9 cellular contexts compared by ENCODE assay signal in genomic region chr6:2877057-2877882, GRCh38. TPM values are rescaled to one million over a fixed set of nuclear protein-coding genes. Genes with fewer than 3 reads are reported as not detected.
A peak's percentile ranks its signal among the peaks of the same experiment; 100 is the strongest.
DNase-seq lines count a peak whose midpoint lies in the region; ATAC-seq, FAIRE-seq and TF ChIP-seq lines count a peak whose summit lies in the region.
"Had no signal": no experiment of that assay in that cellular context is flagged by ENCODE, and none has a peak within 500 bp of the region (broad histone marks: within the 10 kb centered on the region; RNA-seq: fewer than 3 reads in every experiment).

No MANE protein-coding gene starts in this region.

- TF ChIP-seq CTCF in RWPE2 (IDR thresholded peaks at IDR 0.05; ENCODE audit: poor library complexity, severe bottlenecking) (no peak), esophagus squamous epithelium (IDR thresholded peaks at IDR 0.05) (no peak), pancreas (IDR thresholded peaks at IDR 0.05) (no peak)

- peak; percentile 70 for ATAC-seq in RWPE2 (ENCODE audit: low read depth)
- no peak for ATAC-seq in pancreas

- FAIRE-seq in pancreas (lab: Jason Lieb, UNC), result no peak

- H3K9me3 ChIP-seq in RWPE2 (ENCODE audit: severe bottlenecking), result no peaks in the 10 kb centered on the region
- H3K9me3 ChIP-seq in esophagus squamous epithelium, result no peaks in the 10 kb centered on the region
- H3K9me3 ChIP-seq in pancreas, result no peaks in the 10 kb centered on the region
- H3K9me3 ChIP-seq: neutrophil had no signal

- H3K4me3 ChIP-seq in RWPE2 (ENCODE audit: severe bottlenecking), result no peak overlapping the region
- H3K4me3 ChIP-seq in esophagus squamous epithelium, result peak overlapping the region in 3 of 4 donors; percentile 57 to 68 (median 61)
- H3K4me3 ChIP-seq in pancreas, result no peak overlapping the region

- peak; percentile 63 for DNase-seq in EH (ENCODE audit: low read depth)
- peak; percentile 82 for DNase-seq in RWPE2 (ENCODE audit: low spot score)
- no peak for DNase-seq in esophagus squamous epithelium (lab: John Stamatoyannopoulos, UW)
- DNase-seq in pancreas, result no peak
- DNase-seq in NCI-H146 treated with DMSO at 0.1 percent for 48 hours (lab: John Stamatoyannopoulos, UW; ENCODE audit: unreplicated experiment), result no peak
- DNase-seq in NCI-H1417 treated with DMSO at 0.1 percent for 48 hours (lab: John Stamatoyannopoulos, UW), result no peak
- no peak for DNase-seq in cerebellar cortex (ENCODE audit: low spot score)
- DNase-seq in NCI-H774 (lab: John Stamatoyannopoulos, UW), result no peak

- no peaks in the 10 kb centered on the region for H3K36me3 ChIP-seq in RWPE2 (ENCODE audit: low read depth)
- H3K36me3 ChIP-seq in esophagus squamous epithelium, result no peaks in the 10 kb centered on the region
- H3K36me3 ChIP-seq in pancreas, result no peaks in the 10 kb centered on the region
- H3K36me3 ChIP-seq: neutrophil had no signal

- H3K27ac ChIP-seq in RWPE2 (ENCODE audit: poor library complexity, severe bottlenecking) (peak overlapping the region; percentile 67), esophagus squamous epithelium (peak overlapping the region; percentile 84 to 95 (median 90)), pancreas (peak overlapping the region; percentile 49 to 88 (median 78))

- WGBS in esophagus squamous epithelium, 2 donors, result 70 to 77% methylated on average over 10 to 12 of the region's 13 CpGs
- 74 to 86% methylated on average over 13 of the region's 13 CpGs for WGBS in pancreas, 2 donors

- no peaks in the 10 kb centered on the region for H3K27me3 ChIP-seq in RWPE2 (ENCODE audit: insufficient read depth, poor library complexity, severe bottlenecking)
- no peaks in the 10 kb centered on the region for H3K27me3 ChIP-seq in esophagus squamous epithelium
- no peaks in the 10 kb centered on the region for H3K27me3 ChIP-seq in pancreas
- H3K27me3 ChIP-seq: neutrophil had no signal

- intact Hi-C loops in esophagus squamous epithelium (cut with DNase I), result no loop called here
- intact Hi-C loops in pancreas (cut with DNase I), result no loop called here

- TF ChIP-seq POLR2A in esophagus squamous epithelium (IDR thresholded peaks at IDR 0.05), result no peak

- H3K4me1 ChIP-seq in RWPE2 (ENCODE audit: insufficient read depth, poor library complexity, severe bottlenecking) (peaks cover 18% of the 10 kb centered on the region), esophagus squamous epithelium (peaks cover 23 to 46% (median 30%) of the 10 kb centered on the region in 3 donors), pancreas (peaks cover 0 to 9% (median 0%) of the 10 kb centered on the region in 3 donors)

RNA-seq across cellular contexts. Expression of gene SERPINB9, which starts 25.8 kb away (rescaled TPM):
- total RNA-seq in esophagus squamous epithelium (10 to 100 TPM in 2 of 4 donors, 1 to 10 TPM in 2; 7.5 to 40.4 (median 12.1) TPM), pancreas (1 to 10 TPM in 4 of 6 donors, under 1 TPM in 2; 0.65 to 4.8 (median 1.4) TPM)
- 1 to 10 TPM; 1.2 to 1.4 TPM for polyA plus RNA-seq in pancreas

RNA-seq across cellular contexts. Expression of gene SERPINB1, which starts 35.6 kb away (rescaled TPM):
- total RNA-seq in esophagus squamous epithelium (1,000 to 10,000 TPM in 1 of 4 donors, 100 to 1,000 TPM in 3; 284 to 1,204 (median 702) TPM), pancreas (100 to 1,000 TPM in 5 of 6 donors, 10 to 100 TPM in 1; 94.1 to 285 (median 190) TPM)
- 10 to 100 TPM; 68.1 to 75.8 TPM for polyA plus RNA-seq in pancreas

Comparison
In these comparisons a context has a peak if more than half of its experiments do, and no peak if none do; other contexts are left out.
1. DNase-seq: peak in EH (single experiment) and RWPE2 (single experiment); none in esophagus squamous epithelium (single experiment), pancreas (0 of 6), NCI-H146 treated with DMSO at 0.1 percent for 48 hours (single experiment), NCI-H1417 treated with DMSO at 0.1 percent for 48 hours (single experiment), cerebellar cortex (single experiment) and NCI-H774 (single experiment).
2. H3K4me3 ChIP-seq: peak in esophagus squamous epithelium (3 of 4); none in RWPE2 (single experiment) and pancreas (0 of 4).
3. Peak in every context shown above with its lines, with median percentiles within 50 percentile points of each other: H3K27ac ChIP-seq.